2 cellular contexts compared by ENCODE assay signal in genomic region chr12:76312314-76312713, GRCh38.
TF ChIP-seq lines count a peak whose summit lies in the region.

No MANE protein-coding gene starts in this region.

TF ChIP-seq in IMR-90, 13 proteins besides CTCF, POLR2A, EP300 and RAD21:
- TF ChIP-seq MXI1 (IDR thresholded peaks at IDR 0.05; ENCODE audit: borderline replicate concordance, low read depth, low read length) = no peak
- no peak for TF ChIP-seq MAFK (IDR thresholded peaks at IDR 0.05; ENCODE audit: low read depth, low read length)
- TF ChIP-seq FOS (IDR thresholded peaks at IDR 0.05; ENCODE audit: low read depth, low read length) = no peak
- TF ChIP-seq CEBPB (IDR thresholded peaks at IDR 0.05; ENCODE audit: low read depth, low read length) = no peak
- no peak for TF ChIP-seq NFE2L2 (IDR thresholded peaks at IDR 0.05; ENCODE audit: low read depth, low read length)
- TF ChIP-seq RFX5 (IDR thresholded peaks at IDR 0.05; ENCODE audit: low read depth, low read length) = no peak
- no peak for TF ChIP-seq USF2 (IDR thresholded peaks at IDR 0.05; ENCODE audit: low read depth, low read length)
- TF ChIP-seq MAZ (IDR thresholded peaks at IDR 0.05; ENCODE audit: borderline replicate concordance, low read depth, low read length) = no peak
- no peak for TF ChIP-seq CHD1 (IDR thresholded peaks at IDR 0.05; ENCODE audit: low read depth, low read length)
- no peak for TF ChIP-seq ELK1 (IDR thresholded peaks at IDR 0.05; ENCODE audit: borderline replicate concordance, low read depth, low read length)
- no peak for TF ChIP-seq RCOR1 (IDR thresholded peaks at IDR 0.05; ENCODE audit: insufficient replicate concordance, low read length)
- TF ChIP-seq BHLHE40 (IDR thresholded peaks at IDR 0.05; ENCODE audit: low read depth, low read length) = no peak
- TF ChIP-seq SMC3 (IDR thresholded peaks at IDR 0.05; ENCODE audit: low read depth, low read length) = no peak

TF ChIP-seq in endothelial cell of umbilical vein, 7 proteins besides CTCF, POLR2A, EP300 and RAD21:
- TF ChIP-seq FOS (IDR thresholded peaks at IDR 0.05; ENCODE audit: borderline replicate concordance, insufficient read depth, low read length) (no peak), JUN (IDR thresholded peaks at IDR 0.05; ENCODE audit: borderline replicate concordance, insufficient read depth, insufficient read length, low read depth) (no peak), EZH2 (IDR thresholded peaks at IDR 0.05; ENCODE audit: borderline replicate concordance, low read depth, low read length, severe bottlenecking) (no peak), MAX (IDR thresholded peaks at IDR 0.05; ENCODE audit: insufficient read depth, insufficient read length) (no peak), MYC (IDR thresholded peaks at IDR 0.05; ENCODE audit: low read depth, low read length) (no peak)
